8 cellular contexts compared by ENCODE assay signal in genomic region chr1:244740027-244740615, GRCh38.
DNase-seq lines count a peak whose midpoint lies in the region; ATAC-seq, FAIRE-seq and TF ChIP-seq lines count a peak whose summit lies in the region.
"Not testable (repeated sequence)": the region's sequence is repeated elsewhere in the genome, so short reads cannot be mapped to it uniquely, and the experiment has no call there.

No MANE protein-coding gene starts in this region.

- not testable (repeated sequence) for TF ChIP-seq CTCF in A549 (IDR thresholded peaks at IDR 0.05); HEK293 (tag by site-specific recombination; IDR thresholded peaks at IDR 0.05); OCI-LY1 (IDR thresholded peaks at IDR 0.05; ENCODE audit: low read length); bronchial epithelial cell (IDR thresholded peaks at IDR 0.05; ENCODE audit: insufficient read depth, low read length, severe bottlenecking); parathyroid adenoma (IDR thresholded peaks at IDR 0.05)

- not testable (repeated sequence) for H3K79me2 ChIP-seq in OCI-LY1 (ENCODE audit: insufficient read depth, low read length); parathyroid adenoma

- H3K9me2 ChIP-seq in OCI-LY1 (ENCODE audit: low read depth, low read length) = not testable (repeated sequence)

- peak overlapping the region; percentile 10; the same call in 1 of the 3 replicates for H3K4me2 ChIP-seq in A549
- H3K4me2 ChIP-seq in OCI-LY1 (ENCODE audit: low read length) = not testable (repeated sequence)
- H3K4me2 ChIP-seq in parathyroid adenoma (ENCODE audit: low read length) = peak overlapping the region; percentile 12

- DNase-seq in A549 (ENCODE audit: low read depth in 1 of 2, low spot score in 1 of 2) (peak in 1 of 2 experiments; percentile 51), SW480 (ENCODE audit: low spot score) (peak; percentile 21), bronchial epithelial cell (ENCODE audit: low read depth) (peak; percentile 70), iris pigment epithelial cell (ENCODE audit: low read depth) (peak; percentile 52), urothelium cell line (ENCODE audit: low spot score) (peak; percentile 68)

- H3K4me1 ChIP-seq in A549; HEK293 (ENCODE audit: control insufficient read depth, insufficient read depth, low read length); parathyroid adenoma: not testable (repeated sequence)
- H3K4me1 ChIP-seq in OCI-LY1 (ENCODE audit: insufficient read depth, low read length, severe bottlenecking) = peaks cover 15% of the 10 kb centered on the region

- peaks cover 11% of the 10 kb centered on the region for H3K9me3 ChIP-seq in A549
- not testable (repeated sequence) for H3K9me3 ChIP-seq in HEK293 (ENCODE audit: control insufficient read depth, insufficient read depth, low read depth, low read length); OCI-LY1 (ENCODE audit: low read length); parathyroid adenoma (ENCODE audit: control insufficient read depth, low read length)

- TF ChIP-seq RAD21 in A549 (conservative IDR thresholded peaks at IDR 0.05 in 1 of 2, IDR thresholded peaks at IDR 0.05 in 1 of 2) = not testable (repeated sequence)

- not testable (repeated sequence) for H3K36me3 ChIP-seq in HEK293 (ENCODE audit: control insufficient read depth in 2 of 2, insufficient read depth in 1 of 2, low read length in 2 of 2); OCI-LY1 (ENCODE audit: insufficient read depth, low read length); bronchial epithelial cell (ENCODE audit: control insufficient read depth, insufficient read depth, low read length); parathyroid adenoma (ENCODE audit: control insufficient read depth, insufficient read depth, low read length)

- not testable (repeated sequence) for H4K20me1 ChIP-seq in OCI-LY1 (ENCODE audit: insufficient read depth, low read length)

- not testable (repeated sequence) for H3K4me3 ChIP-seq in A549; HEK293 (ENCODE audit: low read depth, low read length); OCI-LY1 (ENCODE audit: low read depth, low read length, poor library complexity, severe bottlenecking); bronchial epithelial cell (ENCODE audit: low read depth, low read length); parathyroid adenoma (ENCODE audit: low read depth, low read length)

- peak; percentile 53 to 62; a peak in 4 of 6 replicates for ATAC-seq in A549

- H2AFZ ChIP-seq in OCI-LY1 (ENCODE audit: low read length) (0 out of 2 replicates have a peak overlapping the region, but pooled peaks have one; percentile 42), parathyroid adenoma (peak overlapping the region; percentile 43)

- 71% methylated on average over 20 of the region's 20 CpGs for WGBS in A549 (ENCODE audit: missing lambda C conversion rate)

- peaks cover 15% of the 10 kb centered on the region; the same call in 1 of the 2 replicates for H3F3A ChIP-seq in OCI-LY1 (ENCODE audit: insufficient read depth, low read length)

- TF ChIP-seq EP300 in A549 (IDR thresholded peaks at IDR 0.05) = not testable (repeated sequence)

- not testable (repeated sequence) for FAIRE-seq in A549 (lab: Jason Lieb, UNC); bronchial epithelial cell (lab: Jason Lieb, UNC); urothelium cell line (lab: Jason Lieb, UNC)

- H3K27ac ChIP-seq in A549 (peak overlapping the region in 1 of 2 experiments; percentile 43; a peak in 2 of 6 replicates), OCI-LY1 (ENCODE audit: low read depth, low read length, poor library complexity, severe bottlenecking) (peak overlapping the region; percentile 51), parathyroid adenoma (peak overlapping the region; percentile 89)
- H3K27ac ChIP-seq in HEK293 (ENCODE audit: extremely low read depth, low read depth, low read length) = not testable (repeated sequence)

- H3K9ac ChIP-seq in OCI-LY1 (ENCODE audit: low read length); parathyroid adenoma: not testable (repeated sequence)

- CTCF ChIA-PET in A549 (lab: Yijun Ruan, JAX) = interaction anchor here (1.2 kb wide), 1 partner anchor 136 kb away, joined by 4 read pairs; no protein-coding TSS in a partner anchor
- CTCF ChIA-PET in HEK293 (lab: Yijun Ruan, JAX) = interaction anchor here (0.6 to 1.1 kb wide), 6 partner anchors 13 to 394 kb away, joined by 3 to 4 read pairs (median 3); no protein-coding TSS in a partner anchor

- POLR2A ChIA-PET in A549 (lab: Yijun Ruan, JAX) = interaction anchor here (0.7 kb wide), 1 partner anchor 124 kb away, joined by 3 read pairs; the partner anchor contains the start of gene HNRNPU
- POLR2A ChIA-PET in HEK293 (lab: Yijun Ruan, JAX) = not testable (repeated sequence)

- not testable (repeated sequence) for H3K27me3 ChIP-seq in OCI-LY1 (ENCODE audit: insufficient read depth, low read length); bronchial epithelial cell (ENCODE audit: control insufficient read depth, insufficient read depth, low read length); parathyroid adenoma (ENCODE audit: control insufficient read depth, insufficient read depth, low read length)

- TF ChIP-seq POLR2A in A549 (IDR thresholded peaks at IDR 0.05; ENCODE audit: low read length) = not testable (repeated sequence)

TF ChIP-seq in A549, 52 proteins besides CTCF, POLR2A, EP300 and RAD21:
- TF ChIP-seq MAFK (IDR thresholded peaks at IDR 0.05; ENCODE audit: partially characterized antibody) = peak; percentile 30
- TF ChIP-seq FOSL2 (IDR thresholded peaks at IDR 0.05) = not testable (repeated sequence)
- peak; percentile 40 for TF ChIP-seq FOSL2 (CRISPR knock-in tag; IDR thresholded peaks at IDR 0.05)

TF ChIP-seq in HEK293, 187 proteins besides CTCF, POLR2A, EP300 and RAD21:
- TF ChIP-seq KLF8 (tag by site-specific recombination; IDR thresholded peaks at IDR 0.05) = 0 out of 2 replicates have a peak, but pooled peaks have one; percentile 19
- TF ChIP-seq KLF1 (tag by site-specific recombination; IDR thresholded peaks at IDR 0.05) = 0 out of 2 replicates have a peak, but pooled peaks have one; percentile 10
- TF ChIP-seq PRDM6 (tag by site-specific recombination; IDR thresholded peaks at IDR 0.05) = peak; percentile 23; the same call in 1 of the 2 replicates
- TF ChIP-seq SP7 (tag by site-specific recombination; IDR thresholded peaks at IDR 0.05) = peak; percentile 51; the same call in 1 of the 2 replicates
